ENCODE assay signal across 18 cellular contexts in genomic region chr12:98741229-98741614, GRCh38.
DNase-seq lines count a peak whose midpoint lies in the region; ATAC-seq and TF ChIP-seq lines count a peak whose summit lies in the region.
"Had no signal": no experiment of that assay in that cellular context is flagged by ENCODE, and none has a peak within 500 bp of the region (broad histone marks: within the 10 kb centered on the region; RNA-seq: fewer than 3 reads in every experiment).

No MANE protein-coding gene starts in this region.

- H3K27me3 Mint-ChIP-seq in activated CD8-positive, alpha-beta memory T cell treated with anti-CD3 and anti-CD28 coated beads, Interleukin-2, amount 10 ng/mL, durations not matched to agents 7 days and 5 days, result peaks cover 2% of the 10 kb centered on the region

- CTCF ChIA-PET in activated CD8-positive, alpha-beta memory T cell treated with anti-CD3 and anti-CD28 coated beads, Interleukin-2, amount 10 ng/mL, durations not matched to agents 7 days and 5 days (lab: Charles Lee), result interaction anchor here (0.7 to 5.5 kb wide), 12 partner anchors 11 to 175 kb away, joined by 3 to 40 read pairs (median 7); no protein-coding TSS in a partner anchor
- CTCF ChIA-PET in PC-3 (lab: Charles Lee), result no interaction called here

- H3K79me2 ChIP-seq in PC-3 (ENCODE audit: low read length), result no peaks in the 10 kb centered on the region
- H3K79me2 ChIP-seq: parathyroid adenoma had no signal

- peak; percentile 68 for DNase-seq in activated CD8-positive, alpha-beta memory T cell treated with anti-CD3 and anti-CD28 coated beads, Interleukin-2, amount 10 ng/mL, durations not matched to agents 7 days and 5 days
- no peak for DNase-seq in activated CD8-positive, alpha-beta memory T cell treated with anti-CD3 and anti-CD28 coated beads for 24 hours
- DNase-seq in PC-3 (peak; percentile 75), caudate nucleus (lab: John Stamatoyannopoulos, UW) (no peak), GOT3 (lab: John Stamatoyannopoulos, UW) (no peak)
- DNase-seq in stimulated activated CD4-positive, alpha-beta T cell treated with anti-CD3 and anti-CD28 coated beads, Interleukin-4, amount 100 ng/mL, for 24 hours, result peak; percentile 51
- DNase-seq: activated CD4-positive, CD25-positive, alpha-beta regulatory T cell treated with anti-CD3 and anti-CD28 coated beads, Interleukin-2, amount 50 U/mL, for 72 hours; effector CD4-positive, alpha-beta T cell; left colon; NCI-H1436 treated with DMSO at 0.1 percent for 48 hours; spleen; upper lobe of left lung had no signal

- H3K9ac ChIP-seq in PC-3 (ENCODE audit: low read length), result peak overlapping the region; percentile 47
- H3K9ac ChIP-seq: parathyroid adenoma had no signal

- POLR2A ChIA-PET in PC-3 (lab: Charles Lee; ENCODE audit: unreplicated experiment), result no interaction called here

- no peak for TF ChIP-seq CTCF in PC-3 (conservative IDR thresholded peaks at IDR 0.05; ENCODE audit: low read depth, low read length)

- H3K27ac ChIP-seq in PC-3 (ENCODE audit: low read length) (peak overlapping the region; percentile 82), caudate nucleus (ENCODE audit: low read depth, low read length) (peak overlapping the region; percentile 41)
- H3K27ac ChIP-seq: cardiac muscle cell, parathyroid adenoma, spleen, upper lobe of left lung had no signal

- intact Hi-C loops in PC-3 (cut with micrococcal nuclease), result no loop called here

- ATAC-seq in activated CD8-positive, alpha-beta memory T cell treated with anti-CD3 and anti-CD28 coated beads, Interleukin-2, amount 10 ng/mL, durations not matched to agents 7 days and 5 days, result peak; percentile 54
- peak; percentile 59 for ATAC-seq in PC-3
- ATAC-seq in HG03045 (IDR thresholded peaks at IDR 0.05; ENCODE audit: unreplicated experiment), result no peak
- no peak for ATAC-seq in GM19467 (IDR thresholded peaks at IDR 0.05; ENCODE audit: unreplicated experiment)
- ATAC-seq: left colon, Right ventricle myocardium inferior had no signal

- H3K27me3 ChIP-seq in PC-3 (ENCODE audit: low read length), result no peaks in the 10 kb centered on the region

- H3K4me1 Mint-ChIP-seq in activated CD8-positive, alpha-beta memory T cell treated with anti-CD3 and anti-CD28 coated beads, Interleukin-2, amount 10 ng/mL, durations not matched to agents 7 days and 5 days, result peaks cover 55% of the 10 kb centered on the region

- no peaks in the 10 kb centered on the region for H3F3A ChIP-seq in PC-3 (ENCODE audit: low read length, unreplicated experiment)

- peak overlapping the region; percentile 82 for H3K27ac Mint-ChIP-seq in activated CD8-positive, alpha-beta memory T cell treated with anti-CD3 and anti-CD28 coated beads, Interleukin-2, amount 10 ng/mL, durations not matched to agents 7 days and 5 days
- H3K27ac Mint-ChIP-seq: activated naive CD8-positive, alpha-beta T cell had no signal

- BruUV-seq in PC-3 (replicated peaks; lab: Mats Ljungman, UMichigan), result no TSS peak

- H3K36me3 ChIP-seq in PC-3 (ENCODE audit: low read depth, low read length), result no peaks in the 10 kb centered on the region
- H3K36me3 ChIP-seq: cardiac muscle cell had no signal

- peaks cover 3% of the 10 kb centered on the region for H3K36me3 Mint-ChIP-seq in activated CD8-positive, alpha-beta memory T cell treated with anti-CD3 and anti-CD28 coated beads, Interleukin-2, amount 10 ng/mL, durations not matched to agents 7 days and 5 days
- H3K36me3 Mint-ChIP-seq: activated naive CD8-positive, alpha-beta T cell had no signal

- H3K9me3 Mint-ChIP-seq in activated CD8-positive, alpha-beta memory T cell treated with anti-CD3 and anti-CD28 coated beads, Interleukin-2, amount 10 ng/mL, durations not matched to agents 7 days and 5 days (ENCODE audit: low read depth), result no peaks in the 10 kb centered on the region

- peaks cover 24% of the 10 kb centered on the region for H3K4me1 ChIP-seq in PC-3 (ENCODE audit: insufficient read depth, low read length)

- H3K4me3 ChIP-seq in PC-3 (ENCODE audit: low read length), result no peak overlapping the region
- H3K4me3 ChIP-seq: cardiac muscle cell, spleen, upper lobe of left lung had no signal

- H3K4me2 ChIP-seq in PC-3 (ENCODE audit: low read length), result peak overlapping the region; percentile 50

- H3K9me3 ChIP-seq in PC-3 (ENCODE audit: low read length), result no peaks in the 10 kb centered on the region
- H3K9me3 ChIP-seq: upper lobe of left lung had no signal

- H3K9me2 ChIP-seq in PC-3 (replicated peaks; ENCODE audit: low read length), result no peaks in the 10 kb centered on the region

- no peaks in the 10 kb centered on the region for H4K20me1 ChIP-seq in PC-3 (ENCODE audit: low read length)

- H2AFZ ChIP-seq in PC-3 (ENCODE audit: low read length), result peak overlapping the region; percentile 3; the same call in 1 of the 2 replicates

- peak overlapping the region; percentile 6 for H3K4me3 Mint-ChIP-seq in activated CD8-positive, alpha-beta memory T cell treated with anti-CD3 and anti-CD28 coated beads, Interleukin-2, amount 10 ng/mL, durations not matched to agents 7 days and 5 days
- H3K4me3 Mint-ChIP-seq: activated naive CD8-positive, alpha-beta T cell had no signal

Comparison
In these comparisons a context has a peak if more than half of its experiments do, and no peak if none do; other contexts are left out.
1. DNase-seq: peak in activated CD8-positive, alpha-beta memory T cell treated with anti-CD3 and anti-CD28 coated beads, Interleukin-2, amount 10 ng/mL, durations not matched to agents 7 days and 5 days (single experiment), PC-3 (single experiment) and stimulated activated CD4-positive, alpha-beta T cell treated with anti-CD3 and anti-CD28 coated beads, Interleukin-4, amount 100 ng/mL, for 24 hours (single experiment); none in activated CD8-positive, alpha-beta memory T cell treated with anti-CD3 and anti-CD28 coated beads for 24 hours (single experiment), caudate nucleus (0 of 61) and GOT3 (single experiment).
2. ATAC-seq: peak in activated CD8-positive, alpha-beta memory T cell treated with anti-CD3 and anti-CD28 coated beads, Interleukin-2, amount 10 ng/mL, durations not matched to agents 7 days and 5 days (single experiment) and PC-3 (single experiment); none in HG03045 (single experiment) and GM19467 (single experiment).